In genomic region chr9:75120661-75121060, GRCh38 we compare ENCODE assay signal across 20 cellular contexts. TPM values are rescaled to one million over a fixed set of nuclear protein-coding genes. Genes with fewer than 3 reads are reported as not detected.
DNase-seq lines count a peak whose midpoint lies in the region; ATAC-seq and TF ChIP-seq lines count a peak whose summit lies in the region.
"Had no signal": no experiment of that assay in that cellular context is flagged by ENCODE, and none has a peak within 500 bp of the region (broad histone marks: within the 10 kb centered on the region; RNA-seq: fewer than 3 reads in every experiment).

No MANE protein-coding gene starts in this region.

- CTCF ChIA-PET in IMR-90 (lab: Yijun Ruan, JAX), result interaction anchor here (0.6 kb wide), 1 partner anchor 319 kb away, joined by 3 read pairs; no protein-coding TSS in a partner anchor

- no peaks in the 10 kb centered on the region for H4K20me1 ChIP-seq in IMR-90 (ENCODE audit: insufficient read depth, low read length)

- no peak overlapping the region for H4K91ac ChIP-seq in IMR-90 (ENCODE audit: insufficient read depth, low read depth, low read length)

- peak; percentile 15 for DNase-seq in NCI-H82 (lab: John Stamatoyannopoulos, UW)
- no peak for DNase-seq in NCI-H82 treated with DMSO at 0.1 percent for 48 hours (lab: John Stamatoyannopoulos, UW; ENCODE audit: unreplicated experiment)
- DNase-seq in IMR-90, result no peak
- DNase-seq in central memory CD8-positive, alpha-beta T cell (ENCODE audit: low spot score in 2 of 2), result no peak
- DNase-seq in natural killer cell, result no peak
- no peak for DNase-seq in NCI-H128 (lab: John Stamatoyannopoulos, UW; ENCODE audit: unreplicated experiment)
- DNase-seq in cortex of kidney (lab: John Stamatoyannopoulos, UW), result no peak
- no peak for DNase-seq in NCI-H774 (lab: John Stamatoyannopoulos, UW)
- DNase-seq: 8988T; activated CD8-positive, alpha-beta memory T cell treated with anti-CD3 and anti-CD28 coated beads, Interleukin-2, amount 10 ng/mL, durations not matched to agents 7 days and 5 days; activated effector memory CD4-positive, alpha-beta T cell treated with anti-CD3 and anti-CD28 coated beads, Interleukin-2, amount 50 U/mL, for 16 hours; anterior cingulate cortex; caudate nucleus; effector CD4-positive, alpha-beta T cell; NCI-H146; NCI-H2171; NCI-H526 treated with DMSO at 0.1 percent for 48 hours; SHP77 treated with DMSO at 0.1 percent for 48 hours; WERI-Rb-1 had no signal

- H2BK5ac ChIP-seq in IMR-90 (ENCODE audit: low read depth, low read length, poor library complexity, severe bottlenecking), result no peak overlapping the region

- no peak overlapping the region for H3K4me2 ChIP-seq in IMR-90 (ENCODE audit: low read depth, low read length)

- H4K8ac ChIP-seq in IMR-90 (ENCODE audit: low read depth in 2 of 2, low read length in 2 of 2), result no peak overlapping the region

- no peak overlapping the region for H3K4me3 ChIP-seq in IMR-90 (ENCODE audit: insufficient read depth, low read depth, low read length)

- ATAC-seq in IMR-90 (ENCODE audit: low read depth), result no peak
- no peak for ATAC-seq in central memory CD8-positive, alpha-beta T cell (replicated peaks; ENCODE audit: extremely low read depth, poor library complexity, severe bottlenecking)
- peak in 1 of 3 donors; percentile 8 for ATAC-seq in natural killer cell
- ATAC-seq: activated CD8-positive, alpha-beta memory T cell treated with anti-CD3 and anti-CD28 coated beads, Interleukin-2, amount 10 ng/mL, durations not matched to agents 7 days and 5 days had no signal

- H2AFZ ChIP-seq in IMR-90 (replicated peaks; ENCODE audit: low read length, poor library complexity), result no peak overlapping the region

- H3K4me1 ChIP-seq in IMR-90 (ENCODE audit: control insufficient read depth, insufficient read depth, low read length), result 0 out of 2 replicates have a peak, but pooled peaks cover 2% of the 10 kb centered on the region

- H3K56ac ChIP-seq in IMR-90 (ENCODE audit: extremely low read depth, insufficient read depth, low read length), result no peak overlapping the region

- no peak for TF ChIP-seq RAD21 in IMR-90 (IDR thresholded peaks at IDR 0.05; ENCODE audit: low read length)

- no peak overlapping the region for H2AK5ac ChIP-seq in IMR-90 (ENCODE audit: low read depth, low read length)

- peak overlapping the region; percentile 15 for H2AK9ac ChIP-seq in IMR-90 (replicated peaks; ENCODE audit: low read depth, low read length, poor library complexity)

- intact Hi-C loops in IMR-90 (cut with micrococcal nuclease), result no loop called here
- intact Hi-C loops in natural killer cell (cut with micrococcal nuclease), result no loop called here

- BruUV-seq in IMR-90 (replicated peaks; lab: Mats Ljungman, UMichigan), result no TSS peak

- in situ Hi-C loops in IMR-90 (cut with MboI; ENCODE audit: low sequenced_read_pairs), result no loop called here

- no peak overlapping the region for H3K27ac ChIP-seq in IMR-90 (ENCODE audit: insufficient read depth, low read length)
- H3K27ac ChIP-seq: WERI-Rb-1 had no signal

- H3K14ac ChIP-seq in IMR-90 (replicated peaks; ENCODE audit: low read depth, low read length), result no peak overlapping the region

- no peaks in the 10 kb centered on the region for H3K9me3 Mint-ChIP-seq in central memory CD8-positive, alpha-beta T cell
- no peaks in the 10 kb centered on the region for H3K9me3 Mint-ChIP-seq in natural killer cell

- peak overlapping the region; percentile 66 for H3K27ac Mint-ChIP-seq in central memory CD8-positive, alpha-beta T cell (ENCODE audit: low read depth)
- H3K27ac Mint-ChIP-seq in natural killer cell, result peak overlapping the region; percentile 76 to 83
- H3K27ac Mint-ChIP-seq: B cell had no signal

- H3K4ac ChIP-seq in IMR-90 (ENCODE audit: low read depth, low read length), result no peak overlapping the region

- H2BK15ac ChIP-seq in IMR-90 (ENCODE audit: low read depth, low read length), result no peak overlapping the region

- H3K79me1 ChIP-seq in IMR-90 (ENCODE audit: low read depth in 1 of 2, low read length in 2 of 2), result peaks cover 19 to 29% of the 10 kb centered on the region in 2 experiments

- WGBS in IMR-90 (ENCODE audit: extremely low coverage in 2 of 2, insufficient read length in 1 of 2), 2 experiments, result 93% methylated on average over 2 of the region's 5 CpGs; no CpG with 5 or more reads in 1 of the 2 experiments

- H2BK120ac ChIP-seq in IMR-90 (ENCODE audit: low read depth, low read length), result no peak overlapping the region

- H3K9me3 ChIP-seq in IMR-90 (ENCODE audit: control insufficient read depth, insufficient read depth, low read length), result no peaks in the 10 kb centered on the region

- POLR2A ChIA-PET in IMR-90 (lab: Charles Lee; ENCODE audit: unreplicated experiment), result no interaction called here

- H3K9me1 ChIP-seq in IMR-90 (ENCODE audit: insufficient read depth, low read length), result peaks cover 3% of the 10 kb centered on the region; the same call in 1 of the 2 replicates

- no peaks in the 10 kb centered on the region for H3K27me3 Mint-ChIP-seq in central memory CD8-positive, alpha-beta T cell
- no peaks in the 10 kb centered on the region for H3K27me3 Mint-ChIP-seq in natural killer cell (ENCODE audit: low read depth in 2 of 2)
- H3K27me3 Mint-ChIP-seq: activated CD8-positive, alpha-beta memory T cell treated with anti-CD3 and anti-CD28 coated beads, Interleukin-2, amount 10 ng/mL, durations not matched to agents 7 days and 5 days; B cell had no signal

- no peak for TF ChIP-seq POLR2A in IMR-90 (IDR thresholded peaks at IDR 0.05; ENCODE audit: low read depth, low read length)

- H3K9ac ChIP-seq in IMR-90 (ENCODE audit: low read depth, low read length), result no peak overlapping the region

- dilution Hi-C loops in IMR-90 (cut with HindIII; ENCODE audit: low sequenced_read_pairs, unreplicated experiment), result no loop called here

- no peak overlapping the region for H3K23ac ChIP-seq in IMR-90 (ENCODE audit: low read depth, low read length)

- peaks cover 4% of the 10 kb centered on the region for H3K36me3 ChIP-seq in IMR-90 (ENCODE audit: control insufficient read depth, insufficient read depth, low read length)
- H3K36me3 ChIP-seq: WERI-Rb-1 had no signal

- H4K5ac ChIP-seq in IMR-90 (ENCODE audit: low read depth, low read length), result no peak overlapping the region

- peaks cover 13% of the 10 kb centered on the region for H3K36me3 Mint-ChIP-seq in central memory CD8-positive, alpha-beta T cell (ENCODE audit: insufficient read depth)
- peaks cover 10% of the 10 kb centered on the region for H3K36me3 Mint-ChIP-seq in natural killer cell

- peaks cover 65% of the 10 kb centered on the region for H3K4me1 Mint-ChIP-seq in central memory CD8-positive, alpha-beta T cell
- H3K4me1 Mint-ChIP-seq in natural killer cell, result peaks cover 71 to 78% of the 10 kb centered on the region in 2 donors

- H3K4me3 Mint-ChIP-seq in central memory CD8-positive, alpha-beta T cell, result peak overlapping the region; percentile 9
- H3K4me3 Mint-ChIP-seq in natural killer cell, result peak overlapping the region; percentile 8
- H3K4me3 Mint-ChIP-seq: activated CD8-positive, alpha-beta memory T cell treated with anti-CD3 and anti-CD28 coated beads, Interleukin-2, amount 10 ng/mL, durations not matched to agents 7 days and 5 days; B cell had no signal

- TF ChIP-seq CTCF in IMR-90 (conservative IDR thresholded peaks at IDR 0.05; ENCODE audit: low read depth, low read length) (no peak), natural killer cell (IDR thresholded peaks at IDR 0.05) (no peak)

- H2BK20ac ChIP-seq in IMR-90 (ENCODE audit: low read depth, low read length), result no peak overlapping the region

- H3K27me3 ChIP-seq in IMR-90 (ENCODE audit: control insufficient read depth, insufficient read depth, low read length), result no peaks in the 10 kb centered on the region

- H3K18ac ChIP-seq in IMR-90 (ENCODE audit: low read depth, low read length), result no peak overlapping the region

TF ChIP-seq in IMR-90, 13 proteins besides CTCF, POLR2A, EP300 and RAD21:
- no peak for TF ChIP-seq CEBPB (IDR thresholded peaks at IDR 0.05; ENCODE audit: low read depth, low read length)
- no peak for TF ChIP-seq ELK1 (IDR thresholded peaks at IDR 0.05; ENCODE audit: borderline replicate concordance, low read depth, low read length)
- TF ChIP-seq USF2 (IDR thresholded peaks at IDR 0.05; ENCODE audit: low read depth, low read length), result no peak
- TF ChIP-seq FOS (IDR thresholded peaks at IDR 0.05; ENCODE audit: low read depth, low read length), result no peak

RNA-seq across cellular contexts. Expression of gene OSTF1, which starts 32.3 kb away (rescaled TPM):
- total RNA-seq in IMR-90 (2012; rRNA removed) (41.6 and 50.0 TPM in 2 replicates), natural killer cell (100 to 1,000 TPM; 140 to 187 (median 177) TPM)
- polyA plus RNA-seq in IMR-90 (2012; rRNA removed), result 15.4 and 17.1 TPM in 2 replicates
- 4.7 and 5.2 TPM in 2 replicates for polyA plus RNA-seq in IMR-90 (2012; cell fraction: cytosol; rRNA removed)
- 0.84 and 6.2 TPM in 2 replicates for polyA plus RNA-seq in IMR-90 (2012; cell fraction: nucleus; rRNA removed; ENCODE audit: low replicate concordance)

RNA-seq across cellular contexts. Expression of gene NMRK1, which starts 32.7 kb away (rescaled TPM):
- total RNA-seq in IMR-90 (2012; rRNA removed) (5.7 and 6.7 TPM in 2 replicates), natural killer cell (10 to 100 TPM; 23.7 to 52.0 (median 44.4) TPM)
- 5.3 and 5.9 TPM in 2 replicates for polyA plus RNA-seq in IMR-90 (2012; rRNA removed)
- 1.8 and 2.0 TPM in 2 replicates for polyA plus RNA-seq in IMR-90 (2012; cell fraction: cytosol; rRNA removed)
- 1.8 and 18.7 TPM in 2 replicates for polyA plus RNA-seq in IMR-90 (2012; cell fraction: nucleus; rRNA removed; ENCODE audit: low replicate concordance)
